Comparison of ENCODE assay signal across 2 cellular contexts in the genomic region with DNA sequence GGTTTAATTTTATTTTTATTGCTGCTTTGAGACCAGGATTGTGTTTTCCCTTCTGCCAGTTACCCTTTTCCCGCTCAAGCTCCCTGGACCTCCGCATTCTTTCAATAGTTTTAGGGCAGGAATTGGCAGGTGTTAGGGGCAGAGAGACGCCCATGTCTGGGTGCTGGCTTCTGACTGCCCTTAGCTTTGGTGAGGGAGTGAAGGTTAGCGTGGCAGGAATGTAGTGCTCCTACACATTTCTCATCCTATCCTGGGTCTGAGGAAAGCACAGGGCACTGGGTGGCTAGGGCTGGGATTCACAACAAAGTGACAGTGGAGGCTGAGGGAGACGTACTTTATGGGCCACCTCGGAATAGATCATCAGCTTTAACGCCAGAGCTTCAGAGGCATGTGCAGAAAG.
TF ChIP-seq lines count a peak whose summit lies in the region.

No MANE protein-coding gene starts in this region.

TF ChIP-seq in HepG2, 621 proteins besides CTCF, POLR2A, EP300 and RAD21 (continued from another document):
- TF ChIP-seq POGZ (CRISPR knock-in tag; IDR thresholded peaks at IDR 0.05) (no peak), STAG1 (CRISPR knock-in tag; IDR thresholded peaks at IDR 0.05) (no peak), ZSCAN21 (CRISPR knock-in tag; IDR thresholded peaks at IDR 0.05; ENCODE audit: borderline replicate concordance) (no peak), NR2F6 (IDR thresholded peaks at IDR 0.05) (no peak), NR2F6 (CRISPR knock-in tag; IDR thresholded peaks at IDR 0.05) (no peak), ZNF530 (CRISPR knock-in tag; IDR thresholded peaks at IDR 0.05; ENCODE audit: low read depth) (no peak)

TF ChIP-seq in neural cell, 6 proteins besides CTCF, POLR2A, EP300 and RAD21 (continued from another document):
- TF ChIP-seq, protein P1, sequence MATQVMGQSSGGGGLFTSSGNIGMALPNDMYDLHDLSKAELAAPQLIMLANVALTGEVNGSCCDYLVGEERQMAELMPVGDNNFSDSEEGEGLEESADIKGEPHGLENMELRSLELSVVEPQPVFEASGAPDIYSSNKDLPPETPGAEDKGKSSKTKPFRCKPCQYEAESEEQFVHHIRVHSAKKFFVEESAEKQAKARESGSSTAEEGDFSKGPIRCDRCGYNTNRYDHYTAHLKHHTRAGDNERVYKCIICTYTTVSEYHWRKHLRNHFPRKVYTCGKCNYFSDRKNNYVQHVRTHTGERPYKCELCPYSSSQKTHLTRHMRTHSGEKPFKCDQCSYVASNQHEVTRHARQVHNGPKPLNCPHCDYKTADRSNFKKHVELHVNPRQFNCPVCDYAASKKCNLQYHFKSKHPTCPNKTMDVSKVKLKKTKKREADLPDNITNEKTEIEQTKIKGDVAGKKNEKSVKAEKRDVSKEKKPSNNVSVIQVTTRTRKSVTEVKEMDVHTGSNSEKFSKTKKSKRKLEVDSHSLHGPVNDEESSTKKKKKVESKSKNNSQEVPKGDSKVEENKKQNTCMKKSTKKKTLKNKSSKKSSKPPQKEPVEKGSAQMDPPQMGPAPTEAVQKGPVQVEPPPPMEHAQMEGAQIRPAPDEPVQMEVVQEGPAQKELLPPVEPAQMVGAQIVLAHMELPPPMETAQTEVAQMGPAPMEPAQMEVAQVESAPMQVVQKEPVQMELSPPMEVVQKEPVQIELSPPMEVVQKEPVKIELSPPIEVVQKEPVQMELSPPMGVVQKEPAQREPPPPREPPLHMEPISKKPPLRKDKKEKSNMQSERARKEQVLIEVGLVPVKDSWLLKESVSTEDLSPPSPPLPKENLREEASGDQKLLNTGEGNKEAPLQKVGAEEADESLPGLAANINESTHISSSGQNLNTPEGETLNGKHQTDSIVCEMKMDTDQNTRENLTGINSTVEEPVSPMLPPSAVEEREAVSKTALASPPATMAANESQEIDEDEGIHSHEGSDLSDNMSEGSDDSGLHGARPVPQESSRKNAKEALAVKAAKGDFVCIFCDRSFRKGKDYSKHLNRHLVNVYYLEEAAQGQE (IDR thresholded peaks at IDR 0.05; ENCODE audit: borderline replicate concordance): no peak
